In the genomic region with DNA sequence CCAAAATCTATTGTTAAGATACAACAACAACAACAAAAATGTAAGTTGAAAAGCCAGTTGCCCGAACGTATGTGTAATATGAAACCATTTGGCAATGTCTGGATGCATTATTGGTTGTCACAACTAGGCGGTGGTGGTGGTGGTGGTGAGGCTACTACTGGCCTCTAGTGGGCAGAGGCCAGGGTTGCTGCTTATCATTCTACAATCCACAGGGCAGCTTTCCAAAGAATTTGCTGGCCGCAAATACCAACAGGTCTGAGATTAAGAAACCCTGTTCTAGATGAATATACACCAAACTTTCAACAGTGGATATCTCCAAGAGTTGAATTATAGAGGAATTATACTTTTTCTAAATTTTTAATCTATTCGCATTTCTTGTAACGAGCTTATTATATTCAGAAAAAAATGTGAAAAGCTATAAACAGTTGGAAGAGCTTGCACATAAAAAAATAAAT, we compare ENCODE assay signal across 8 cellular contexts. TPM values are rescaled to one million over a fixed set of nuclear protein-coding genes. Genes with fewer than 3 reads are reported as not detected.
DNase-seq lines count a peak whose midpoint lies in the region; ATAC-seq and TF ChIP-seq lines count a peak whose summit lies in the region.

No MANE protein-coding gene starts in this region.

- H3K4me1 Mint-ChIP-seq in central memory CD8-positive, alpha-beta T cell, result peaks cover 5% of the 10 kb centered on the region

- no peak overlapping the region for H3K4me3 Mint-ChIP-seq in central memory CD8-positive, alpha-beta T cell

- WGBS in thyroid gland, 2 donors, result 68 to 82% methylated on average over 5 to 6 of the region's 6 CpGs

- H3K36me3 Mint-ChIP-seq in central memory CD8-positive, alpha-beta T cell (ENCODE audit: insufficient read depth), result no peaks in the 10 kb centered on the region

- peak; percentile 57 for ATAC-seq in GM21360 (IDR thresholded peaks at IDR 0.05; ENCODE audit: unreplicated experiment)
- peak; percentile 73 for ATAC-seq in central memory CD8-positive, alpha-beta T cell (replicated peaks; ENCODE audit: extremely low read depth, poor library complexity, severe bottlenecking)

- peaks cover 63% of the 10 kb centered on the region for H3K27me3 Mint-ChIP-seq in central memory CD8-positive, alpha-beta T cell

- H3K9me3 ChIP-seq in thyroid gland, result no peaks in the 10 kb centered on the region

- H3K27ac ChIP-seq in ACC112 (ENCODE audit: low read depth, low read length) (peak overlapping the region; percentile 85), thyroid gland (peak overlapping the region in 2 of 3 donors; percentile 60 to 65)

- no peaks in the 10 kb centered on the region for H3K9me3 Mint-ChIP-seq in central memory CD8-positive, alpha-beta T cell

- H3K4me3 ChIP-seq in ACC112 (ENCODE audit: low read depth, low read length), result peak overlapping the region; percentile 75
- H3K4me3 ChIP-seq in thyroid gland (replicated peaks in 1 of 3), result peak overlapping the region in 1 of 3 donors; percentile 10

- no peak overlapping the region for H3K27ac Mint-ChIP-seq in central memory CD8-positive, alpha-beta T cell (ENCODE audit: low read depth)

- peak; percentile 77 for DNase-seq in NCI-H226
- DNase-seq in central memory CD8-positive, alpha-beta T cell (ENCODE audit: low spot score in 2 of 2), result peak in 1 of 2 donors; percentile 10
- DNase-seq in medulla oblongata (ENCODE audit: extremely low spot score), result peak; percentile 77
- peak in 1 of 2 donors; percentile 14 for DNase-seq in thyroid gland
- no peak for DNase-seq in NCI-H1694 (lab: John Stamatoyannopoulos, UW)
- DNase-seq in effector CD4-positive, alpha-beta T cell, result no peak

- intact Hi-C loops in thyroid gland (cut with DNase I), result no loop called here

- TF ChIP-seq POLR2A in thyroid gland (IDR thresholded peaks at IDR 0.05), result no peak

- H3K36me3 ChIP-seq in ACC112 (ENCODE audit: insufficient read depth, low read length) (no peaks in the 10 kb centered on the region), thyroid gland (no peaks in the 10 kb centered on the region)

- peak in 1 of 6 experiments; percentile 67 for TF ChIP-seq CTCF in thyroid gland (IDR thresholded peaks at IDR 0.05)

- no peaks in the 10 kb centered on the region for H3K79me2 ChIP-seq in ACC112 (ENCODE audit: control insufficient read depth, insufficient read depth, low read length, unreplicated experiment)

- H3K27me3 ChIP-seq in ACC112 (ENCODE audit: insufficient read depth, low read length), result no peaks in the 10 kb centered on the region
- H3K27me3 ChIP-seq in thyroid gland, result no peaks in the 10 kb centered on the region

- peak overlapping the region; percentile 80 for H2AFZ ChIP-seq in ACC112 (ENCODE audit: low read length, unreplicated experiment)

- H3K4me1 ChIP-seq in ACC112 (ENCODE audit: control insufficient read depth, insufficient read depth, low read length, unreplicated experiment) (peaks cover 28% of the 10 kb centered on the region), thyroid gland (peaks cover 3 to 5% of the 10 kb centered on the region in 2 donors)

RNA-seq across cellular contexts. Expression of a gene that starts 26.8 kb away (rescaled TPM):
- 10 to 100 TPM; 10.8 to 17.9 (median 11.9) TPM for total RNA-seq in thyroid gland

RNA-seq across cellular contexts. Expression of a gene that starts 36.9 kb away (rescaled TPM):
- total RNA-seq in thyroid gland, result 100 to 1,000 TPM in 2 of 4 donors, 10 to 100 TPM in 2; 36.0 to 308 (median 102) TPM

Comparison
In these comparisons a context has a peak if more than half of its experiments do, and no peak if none do; other contexts are left out.
1. DNase-seq: peak in NCI-H226 (single experiment) and medulla oblongata (single experiment); none in NCI-H1694 (single experiment) and effector CD4-positive, alpha-beta T cell (single experiment).